ENCODE assay signal across 8 cellular contexts in the genomic region with DNA sequence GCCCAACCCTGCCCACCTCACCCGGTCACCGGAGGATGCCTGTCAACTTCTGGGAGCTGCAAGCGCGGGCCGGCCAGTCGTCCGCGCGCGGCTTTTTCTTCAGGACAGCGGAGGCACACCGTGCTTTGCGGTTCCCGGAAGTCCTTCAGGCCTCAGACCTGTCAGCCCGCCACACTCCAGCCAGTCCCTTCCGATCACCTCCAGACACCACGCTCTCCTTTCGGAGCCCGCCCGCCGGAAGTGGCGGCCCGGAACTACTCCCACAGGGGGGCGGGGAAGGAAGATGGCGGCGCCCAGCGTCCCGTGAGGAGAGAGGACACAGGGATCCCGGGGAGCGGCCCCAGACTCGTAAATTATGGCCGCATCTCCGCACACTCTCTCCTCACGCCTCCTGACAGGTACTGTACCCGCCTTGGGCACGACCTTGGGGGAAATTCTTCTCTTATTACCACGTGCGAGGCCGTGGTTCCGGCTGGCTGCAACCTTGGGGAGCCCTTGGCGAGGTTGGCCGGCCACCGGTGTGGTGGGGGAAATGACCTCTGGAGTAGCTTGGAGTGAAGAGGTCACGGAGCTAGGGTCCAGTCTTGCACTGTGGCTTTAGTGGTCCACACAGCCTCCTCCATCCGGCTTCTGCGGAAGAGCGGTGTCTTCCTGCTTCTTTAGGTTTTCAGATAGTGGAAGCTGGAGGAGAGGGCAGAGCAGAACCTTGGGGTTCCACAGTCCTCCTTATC. TPM values are rescaled to one million over a fixed set of nuclear protein-coding genes. Genes with fewer than 3 reads are reported as not detected.
DNase-seq lines count a peak whose midpoint lies in the region; ATAC-seq and TF ChIP-seq lines count a peak whose summit lies in the region.

Gene COX10, plus strand, starts transcription at position 254 of the 731 bp plus-strand sequence. Its CDS starts 102 bp downstream, at position 356.

- H4K8ac ChIP-seq in IMR-90 (ENCODE audit: low read depth in 2 of 2, low read length in 2 of 2) = peak within 1 kb of the TSS; percentile 89 to 98

- intact Hi-C loops in IMR-90 (cut with micrococcal nuclease) = loop anchor here (2.0 kb wide), 1 partner anchor 231 kb away; the partner anchor contains the start of gene HS3ST3B1

- H3K4me3 ChIP-seq in IMR-90 (ENCODE audit: insufficient read depth, low read depth, low read length) (peak within 1 kb of the TSS; percentile 86), muscle layer of colon (ENCODE audit: low read depth in 1 of 2, low read length in 2 of 2) (peak within 1 kb of the TSS; percentile 89 to 95)

- H3K4me1 ChIP-seq in IMR-90 (ENCODE audit: control insufficient read depth, insufficient read depth, low read length) (peaks cover 3% of the 10 kb centered on the region), muscle layer of colon (ENCODE audit: insufficient read depth, low read length) (peaks cover 17% of the 10 kb centered on the region)

- H3K27ac Mint-ChIP-seq in activated T-cell treated with anti-CD3 and anti-CD28 coated beads, Interleukin-2, amount 50 U/mL, for 24 hours = peak within 1 kb of the TSS; percentile 99

- POLR2A ChIA-PET in IMR-90 (lab: Charles Lee; ENCODE audit: unreplicated experiment) = no interaction called here

- no peaks in the 10 kb centered on the region; the same call in 1 of the 2 replicates for H4K20me1 ChIP-seq in IMR-90 (ENCODE audit: insufficient read depth, low read length)

- no peaks in the 10 kb centered on the region for H3K9me3 ChIP-seq in IMR-90 (ENCODE audit: control insufficient read depth, insufficient read depth, low read length)
- H3K9me3 ChIP-seq in muscle layer of colon (ENCODE audit: low read length) = no peaks in the 10 kb centered on the region

- H3K36me3 ChIP-seq in IMR-90 (ENCODE audit: control insufficient read depth, insufficient read depth, low read length) = no peaks in the 10 kb centered on the region; the same call in 1 of the 2 replicates
- H3K36me3 ChIP-seq in muscle layer of colon (ENCODE audit: insufficient read depth, low read length) = no peaks in the 10 kb centered on the region

- H3K56ac ChIP-seq in IMR-90 (ENCODE audit: extremely low read depth, insufficient read depth, low read length) = peak within 1 kb of the TSS; percentile 93

- H3K9me1 ChIP-seq in IMR-90 (ENCODE audit: insufficient read depth, low read length) = peaks cover 9% of the 10 kb centered on the region; the same call in 1 of the 2 replicates

- WGBS in IMR-90 (ENCODE audit: extremely low coverage in 2 of 2, insufficient read length in 1 of 2), 2 experiments = 0% methylated on average over 7 of the region's 47 CpGs; no CpG with 5 or more reads in 1 of the 2 experiments

- CTCF ChIA-PET in IMR-90 (lab: Yijun Ruan, JAX) = no interaction called here

- H2BK120ac ChIP-seq in IMR-90 (ENCODE audit: low read depth, low read length) = peak within 1 kb of the TSS; percentile 83

- peak within 1 kb of the TSS; percentile 99 for H3K4me3 Mint-ChIP-seq in activated T-cell treated with anti-CD3 and anti-CD28 coated beads, Interleukin-2, amount 50 U/mL, for 24 hours

- TSS peak; percentile 55 for BruUV-seq in IMR-90 (replicated peaks; lab: Mats Ljungman, UMichigan)

- H3K36me3 Mint-ChIP-seq in activated T-cell treated with anti-CD3 and anti-CD28 coated beads, Interleukin-2, amount 50 U/mL, for 24 hours (ENCODE audit: low read depth) = peaks cover 76% of the 10 kb centered on the region

- TF ChIP-seq RAD21 in IMR-90 (IDR thresholded peaks at IDR 0.05; ENCODE audit: low read length) = no peak; the same call in 1 of the 2 replicates

- no peaks in the 10 kb centered on the region for H3K27me3 ChIP-seq in IMR-90 (ENCODE audit: control insufficient read depth, insufficient read depth, low read length)
- H3K27me3 ChIP-seq in muscle layer of colon (ENCODE audit: control insufficient read depth in 1 of 2, insufficient read depth in 2 of 2, low read length in 2 of 2) = no peaks in the 10 kb centered on the region

- peaks cover 3% of the 10 kb centered on the region for H3K9me3 Mint-ChIP-seq in activated T-cell treated with anti-CD3 and anti-CD28 coated beads, Interleukin-2, amount 50 U/mL, for 24 hours

- DNase-seq in DMS153 (lab: John Stamatoyannopoulos, UW) (peak; percentile 63), IMR-90 (peak; percentile 71)
- DNase-seq in activated T-cell treated with anti-CD3 and anti-CD28 coated beads, Interleukin-2, amount 50 U/mL, for 24 hours = peak; percentile 91
- DNase-seq in stimulated activated CD8-positive, alpha-beta memory T cell treated with anti-CD3 and anti-CD28 coated beads, Interleukin-7, amount 100 ng/mL, for 24 hours (ENCODE audit: low read depth) = peak; percentile 75

- dilution Hi-C loops in IMR-90 (cut with HindIII; ENCODE audit: low sequenced_read_pairs, unreplicated experiment) = no loop called here

- H3K9ac ChIP-seq in IMR-90 (ENCODE audit: low read depth, low read length) = peak within 1 kb of the TSS; percentile 89
- peak within 1 kb of the TSS; percentile 68 for H3K9ac ChIP-seq in muscle layer of colon (ENCODE audit: low read length)

- H3K79me1 ChIP-seq in IMR-90 (ENCODE audit: low read depth in 1 of 2, low read length in 2 of 2) = peaks cover 34 to 64% of the 10 kb centered on the region in 2 experiments

- TF ChIP-seq CTCF in IMR-90 (conservative IDR thresholded peaks at IDR 0.05; ENCODE audit: low read depth, low read length) = no peak

- peak within 1 kb of the TSS; percentile 98 for H3K4me2 ChIP-seq in IMR-90 (ENCODE audit: low read depth, low read length)

- peak within 1 kb of the TSS; percentile 56; the same call in 1 of the 2 replicates for H3K18ac ChIP-seq in IMR-90 (ENCODE audit: low read depth, low read length)

- H3K4ac ChIP-seq in IMR-90 (ENCODE audit: low read depth, low read length) = peak within 1 kb of the TSS; percentile 98

- H2AK5ac ChIP-seq in IMR-90 (ENCODE audit: low read depth, low read length) = peak within 1 kb of the TSS; percentile 52; the same call in 1 of the 2 replicates

- peak; percentile 99 for ATAC-seq in GM21529 (IDR thresholded peaks at IDR 0.05; ENCODE audit: unreplicated experiment)
- peak; percentile 99 for ATAC-seq in IMR-90 (ENCODE audit: low read depth)
- ATAC-seq in esophagus mucosa = peak; percentile 99

- 0 out of 2 replicates have a peak within 1 kb of the TSS, but pooled peaks have one; percentile 34 for H2BK20ac ChIP-seq in IMR-90 (ENCODE audit: low read depth, low read length)

- peak within 1 kb of the TSS; percentile 95 for H4K91ac ChIP-seq in IMR-90 (ENCODE audit: insufficient read depth, low read depth, low read length)

- TF ChIP-seq POLR2A in IMR-90 (IDR thresholded peaks at IDR 0.05; ENCODE audit: low read depth, low read length) = peak; percentile 93

- peak within 1 kb of the TSS; percentile 96 for H3K23ac ChIP-seq in IMR-90 (ENCODE audit: low read depth, low read length)

- H2BK15ac ChIP-seq in IMR-90 (ENCODE audit: low read depth, low read length) = peak within 1 kb of the TSS; percentile 61; the same call in 1 of the 3 replicates

- peaks cover 68% of the 10 kb centered on the region for H3K4me1 Mint-ChIP-seq in activated T-cell treated with anti-CD3 and anti-CD28 coated beads, Interleukin-2, amount 50 U/mL, for 24 hours (ENCODE audit: low read depth)

- H3K27ac ChIP-seq in IMR-90 (ENCODE audit: insufficient read depth, low read length) = peak within 1 kb of the TSS; percentile 88
- H3K27ac ChIP-seq in muscle layer of colon (ENCODE audit: low read depth, low read length) = peak within 1 kb of the TSS; percentile 86

- H4K5ac ChIP-seq in IMR-90 (ENCODE audit: low read depth, low read length) = peak within 1 kb of the TSS; percentile 83

- peak within 1 kb of the TSS; percentile 78 for H2BK5ac ChIP-seq in IMR-90 (ENCODE audit: low read depth, low read length, poor library complexity, severe bottlenecking)

- H2AK9ac ChIP-seq in IMR-90 (replicated peaks; ENCODE audit: low read depth, low read length, poor library complexity) = peak within 1 kb of the TSS; percentile 97

- peak within 1 kb of the TSS; percentile 99 for H3K14ac ChIP-seq in IMR-90 (replicated peaks; ENCODE audit: low read depth, low read length)

- H2AFZ ChIP-seq in IMR-90 (replicated peaks; ENCODE audit: low read length, poor library complexity) = peak within 1 kb of the TSS; percentile 98

- in situ Hi-C loops in IMR-90 (cut with MboI; ENCODE audit: low sequenced_read_pairs) = loop anchor here (10.0 kb wide), 1 partner anchor 235 kb away; the partner anchor contains the start of gene HS3ST3B1

- H3K27me3 Mint-ChIP-seq in activated T-cell treated with anti-CD3 and anti-CD28 coated beads, Interleukin-2, amount 50 U/mL, for 24 hours = no peaks in the 10 kb centered on the region

TF ChIP-seq in IMR-90, 13 proteins besides CTCF, POLR2A, EP300 and RAD21 (continues in another document):
- no peak for TF ChIP-seq USF2 (IDR thresholded peaks at IDR 0.05; ENCODE audit: low read depth, low read length)
- peak; percentile 75; the same call in 1 of the 2 replicates for TF ChIP-seq MAZ (IDR thresholded peaks at IDR 0.05; ENCODE audit: borderline replicate concordance, low read depth, low read length)
- no peak for TF ChIP-seq CEBPB (IDR thresholded peaks at IDR 0.05; ENCODE audit: low read depth, low read length)

TF ChIP-seq in PFSK-1, 5 proteins besides CTCF, POLR2A, EP300 and RAD21 (continues in another document):
- peak; percentile 97 for TF ChIP-seq TAF1 (IDR thresholded peaks at IDR 0.05; ENCODE audit: borderline replicate concordance, insufficient read depth, low read length)
- TF ChIP-seq FOXP2 (optimal IDR thresholded peaks at IDR 0.05; ENCODE audit: borderline replicate concordance, extremely low read depth, extremely low read length, insufficient read depth) = peak; percentile 77
- TF ChIP-seq POLR2AphosphoS5 (IDR thresholded peaks at IDR 0.05; ENCODE audit: low read depth, low read length) = peak; percentile 94
- peak; percentile 89; the same call in 1 of the 2 replicates for TF ChIP-seq SIN3A (IDR thresholded peaks at IDR 0.05; ENCODE audit: borderline replicate concordance, insufficient read depth, low read length)

RNA-seq across cellular contexts. Expression of gene COX10, which starts in this region (rescaled TPM):
- total RNA-seq in IMR-90 (2012; rRNA removed) (10.3 and 16.1 TPM in 2 replicates), esophagus mucosa (19.0 TPM)
- polyA plus RNA-seq in IMR-90 (2012; rRNA removed) = 12.2 and 15.4 TPM in 2 replicates
- polyA plus RNA-seq in IMR-90 (2012; cell fraction: cytosol; rRNA removed) = 5.2 and 8.6 TPM in 2 replicates
- 8.2 and 8.5 TPM in 2 replicates for polyA plus RNA-seq in IMR-90 (2012; cell fraction: nucleus; rRNA removed; ENCODE audit: low replicate concordance)
- 21.9 TPM for polyA plus RNA-seq in PFSK-1 (2012; ENCODE audit: insufficient read length, low read depth)

Comparison
In these comparisons a context has a peak if more than half of its experiments do, and no peak if none do; other contexts are left out.
1. Peak in every context shown above with its lines: DNase-seq, ATAC-seq, H3K4me3 ChIP-seq and H3K27ac ChIP-seq.